19 cellular contexts compared by ENCODE assay signal in genomic region chr10:65320256-65321026, GRCh38.
DNase-seq lines count a peak whose midpoint lies in the region; ATAC-seq and TF ChIP-seq lines count a peak whose summit lies in the region.
"Had no signal": no experiment of that assay in that cellular context is flagged by ENCODE, and none has a peak within 500 bp of the region (broad histone marks: within the 10 kb centered on the region; RNA-seq: fewer than 3 reads in every experiment).

No MANE protein-coding gene starts in this region.

- no peaks in the 10 kb centered on the region for H3K27me3 ChIP-seq in mesendoderm (ENCODE audit: insufficient read depth, low read length, poor library complexity)
- H3K27me3 ChIP-seq: BLaER1 had no signal

- no peak overlapping the region for H2BK120ac ChIP-seq in mesendoderm (ENCODE audit: low read depth, low read length)

- no peak overlapping the region for H4K5ac ChIP-seq in mesendoderm (ENCODE audit: low read length)

- H3K9ac ChIP-seq in mesendoderm (ENCODE audit: low read length): no peak overlapping the region
- H3K9ac ChIP-seq: BLaER1, SK-N-SH had no signal

- H2AK5ac ChIP-seq in mesendoderm (ENCODE audit: low read length): no peak overlapping the region

- no peak overlapping the region for H3K4me2 ChIP-seq in mesendoderm (ENCODE audit: low read length)
- H3K4me2 ChIP-seq: BLaER1, SK-N-SH had no signal

- no peaks in the 10 kb centered on the region for H3K4me1 ChIP-seq in mesendoderm (ENCODE audit: control insufficient read depth, low read depth, low read length)
- H3K4me1 ChIP-seq: BLaER1 had no signal

- no peaks in the 10 kb centered on the region for H3K79me2 ChIP-seq in mesendoderm (ENCODE audit: control insufficient read depth, insufficient read depth, low read length)

- no peak for TF ChIP-seq CTCF in cardiac fibroblast (IDR thresholded peaks at IDR 0.05; ENCODE audit: low read depth, low read length)

- no peak overlapping the region for H2BK15ac ChIP-seq in mesendoderm (replicated peaks; ENCODE audit: low read depth)

- no CpG with 5 or more reads among the region's 3 CpGs for WGBS in mesendoderm (ENCODE audit: extremely low coverage, insufficient coverage, low lambda C conversion rate)

- no peak overlapping the region for H3K27ac ChIP-seq in mesendoderm (ENCODE audit: low read depth, low read length)
- H3K27ac ChIP-seq: BLaER1, HL-60 had no signal

- H3K4me3 ChIP-seq in cardiac fibroblast (replicated peaks in 1 of 2; ENCODE audit: low read depth in 2 of 2, low read length in 2 of 2) (no peak overlapping the region), mesendoderm (ENCODE audit: low read length) (no peak overlapping the region)
- H3K4me3 ChIP-seq: BLaER1 had no signal

- no peaks in the 10 kb centered on the region for H3K36me3 ChIP-seq in mesendoderm (ENCODE audit: control insufficient read depth, insufficient read depth, low read length)
- H3K36me3 ChIP-seq: BLaER1 had no signal

- H2BK5ac ChIP-seq in mesendoderm (ENCODE audit: low read length): no peak overlapping the region

- no peak overlapping the region for H3K18ac ChIP-seq in mesendoderm (ENCODE audit: low read length)

- H3K79me1 ChIP-seq in mesendoderm (ENCODE audit: low read length): no peaks in the 10 kb centered on the region

- no peak for ATAC-seq in HG03342 (IDR thresholded peaks at IDR 0.05; ENCODE audit: unreplicated experiment)
- ATAC-seq: Right ventricle myocardium inferior had no signal

- no peak overlapping the region for H3K23ac ChIP-seq in mesendoderm (ENCODE audit: low read length)

- no peak overlapping the region for H3K4ac ChIP-seq in mesendoderm (ENCODE audit: low read depth, low read length)

- peak; percentile 77 for DNase-seq in LHCN-M2 (ENCODE audit: low read depth)
- peak; percentile 6 to 30 for DNase-seq in cardiac fibroblast (ENCODE audit: low read depth in 2 of 2)
- DNase-seq in mesendoderm: peak; percentile 27
- peak; percentile 18 for DNase-seq in superior temporal gyrus (ENCODE audit: extremely low spot score)
- DNase-seq in OCI-M1 (lab: John Stamatoyannopoulos, UW): no peak
- no peak for DNase-seq in NCI-H2171 (lab: John Stamatoyannopoulos, UW)
- DNase-seq: CD8-positive, alpha-beta memory T cell; DMS 273 treated with DMSO at 0.1 percent for 48 hours; EL; KBM-7; NCI-H1092; NCI-H1694; NCI-H2107; NCI-H345; SK-N-SH had no signal

- H3K56ac ChIP-seq in mesendoderm (ENCODE audit: low read length): no peak overlapping the region

- H4K8ac ChIP-seq in mesendoderm (ENCODE audit: low read depth, low read length): no peak overlapping the region

Comparison
In these comparisons a context has a peak if more than half of its experiments do, and no peak if none do; other contexts are left out.
1. DNase-seq: peak in LHCN-M2 (single experiment), cardiac fibroblast (2 of 2), mesendoderm (single experiment) and superior temporal gyrus (single experiment); none in OCI-M1 (single experiment) and NCI-H2171 (single experiment).